16 cellular contexts compared by ENCODE assay signal in genomic region chr6:111524252-111524651, GRCh38.
"Had no signal": no experiment of that assay in that cellular context is flagged by ENCODE, and none has a peak within 500 bp of the region (broad histone marks: within the 10 kb centered on the region; RNA-seq: fewer than 3 reads in every experiment).

No MANE protein-coding gene starts in this region.

- H3K27ac Mint-ChIP-seq: activated CD4-positive, alpha-beta memory T cell treated with anti-CD3 and anti-CD28 coated beads for 36 hours; activated T-helper 1 cell treated with anti-CD3 and anti-CD28 coated beads, Interleukin-12 subunit alpha, Interleukin-12 subunit beta, Interleukin-2, Interleukin-4 antibody, amounts not matched to agents 30 ng/mL and 10 ng/mL and 1 ng/mL, durations not matched to agents 14 hours and 24 hours and 36 hours; stimulated activated naive CD8-positive, alpha-beta T cell treated with anti-CD3 and anti-CD28 coated beads, Interleukin-15, Interleukin-2, amounts not matched to agents 100 ng/mL and 50 ng/mL, for 24 hours; T-helper 2 cell treated with Interferon-gamma antibody and Interleukin-4, amounts not matched to agents 5 μg/mL and 100 μg/mL, for 36 hours had no signal

- DNase-seq: activated CD4-positive, alpha-beta memory T cell treated with anti-CD3 and anti-CD28 coated beads for 36 hours; activated CD4-positive, CD25-positive, alpha-beta regulatory T cell treated with anti-CD3 and anti-CD28 coated beads, Interleukin-2, amount 50 U/mL, for 72 hours; activated CD8-positive, alpha-beta memory T cell treated with anti-CD3 and anti-CD28 coated beads, Interleukin-2, amount 50 U/mL, for 48 hours; activated naive CD4-positive, alpha-beta T cell treated with Interleukin-2 at 50 U/mL for 16 hours; effector memory CD4-positive, alpha-beta T cell; kidney; left ventricle myocardium superior; mesenchymal stem cell; SIG-M5; stimulated activated CD4-positive, alpha-beta T cell treated with anti-CD3 and anti-CD28 coated beads, Interleukin-12 subunit alpha, Interleukin-12 subunit beta, amount 100 ng/mL, for 4 hours; SW 1271 had no signal

- H3K27me3 Mint-ChIP-seq: activated CD4-positive, alpha-beta memory T cell treated with anti-CD3 and anti-CD28 coated beads for 36 hours; stimulated activated naive CD8-positive, alpha-beta T cell treated with anti-CD3 and anti-CD28 coated beads, Interleukin-15, Interleukin-2, amounts not matched to agents 100 ng/mL and 50 ng/mL, for 24 hours had no signal

- H3K4me3 ChIP-seq: coronary artery, prostate gland had no signal

- H3K9me3 ChIP-seq: prostate gland had no signal

- H3K4me3 Mint-ChIP-seq: activated CD4-positive, alpha-beta memory T cell treated with anti-CD3 and anti-CD28 coated beads for 36 hours; activated T-helper 1 cell treated with anti-CD3 and anti-CD28 coated beads, Interleukin-12 subunit alpha, Interleukin-12 subunit beta, Interleukin-2, Interleukin-4 antibody, amounts not matched to agents 30 ng/mL and 10 ng/mL and 1 ng/mL, durations not matched to agents 14 hours and 24 hours and 36 hours; stimulated activated naive CD8-positive, alpha-beta T cell treated with anti-CD3 and anti-CD28 coated beads, Interleukin-15, Interleukin-2, amounts not matched to agents 100 ng/mL and 50 ng/mL, for 24 hours; T-helper 2 cell treated with Interferon-gamma antibody and Interleukin-4, amounts not matched to agents 5 μg/mL and 100 μg/mL, for 36 hours had no signal

- H3K36me3 ChIP-seq: prostate gland had no signal

- H3K9me3 Mint-ChIP-seq: activated CD4-positive, alpha-beta memory T cell treated with anti-CD3 and anti-CD28 coated beads for 36 hours; stimulated activated naive CD8-positive, alpha-beta T cell treated with anti-CD3 and anti-CD28 coated beads, Interleukin-15, Interleukin-2, amounts not matched to agents 100 ng/mL and 50 ng/mL, for 24 hours had no signal
